13 cellular contexts compared by ENCODE assay signal in genomic region chr11:16239130-16240105, GRCh38.
DNase-seq lines count a peak whose midpoint lies in the region; ATAC-seq and TF ChIP-seq lines count a peak whose summit lies in the region.
"Had no signal": no experiment of that assay in that cellular context is flagged by ENCODE, and none has a peak within 500 bp of the region (broad histone marks: within the 10 kb centered on the region; RNA-seq: fewer than 3 reads in every experiment).

No MANE protein-coding gene starts in this region.

- H3K9me3 ChIP-seq in right cardiac atrium (ENCODE audit: control insufficient read depth, low read length) = no peaks in the 10 kb centered on the region
- H3K9me3 ChIP-seq: uterus had no signal

- no peaks in the 10 kb centered on the region for H3K27me3 Mint-ChIP-seq in WTC11 (ENCODE audit: low read depth)

- no peaks in the 10 kb centered on the region for H3K36me3 Mint-ChIP-seq in WTC11

- peaks cover 5% of the 10 kb centered on the region; the same call in 1 of the 2 replicates for H3K9me3 Mint-ChIP-seq in WTC11

- H3K4me3 Mint-ChIP-seq in WTC11 = no peak overlapping the region

- peaks cover 6% of the 10 kb centered on the region; the same call in 1 of the 2 replicates for H3K4me1 Mint-ChIP-seq in WTC11

- H3K27ac Mint-ChIP-seq in WTC11 = peak overlapping the region; percentile 71

- no peak for TF ChIP-seq CTCF in WTC11 (IDR thresholded peaks at IDR 0.05)

- POLR2A ChIA-PET in WTC11 (lab: Charles Lee) = no interaction called here

- H3K27me3 ChIP-seq in right cardiac atrium (ENCODE audit: control insufficient read depth, insufficient read depth) = no peaks in the 10 kb centered on the region
- H3K27me3 ChIP-seq: uterus had no signal

- WGBS in right cardiac atrium = 34% methylated on average over 7 of the region's 7 CpGs

- ATAC-seq in WTC11 (no peak), right cardiac atrium (peak; percentile 51 to 80), sciatic nerve (peak; percentile 46), GM21390 (IDR thresholded peaks at IDR 0.05; ENCODE audit: unreplicated experiment) (no peak)

- peak overlapping the region; percentile 85 for H3K27ac ChIP-seq in right cardiac atrium (ENCODE audit: low read length)
- H3K27ac ChIP-seq: C4-2B had no signal

- H3K4me1 ChIP-seq in right cardiac atrium (ENCODE audit: control insufficient read depth, insufficient read depth, low read length) = peaks cover 4% of the 10 kb centered on the region
- H3K4me1 ChIP-seq: uterus had no signal

- CTCF ChIA-PET in WTC11 (lab: Charles Lee) = no interaction called here

- intact Hi-C loops in right cardiac atrium (cut with DNase I) (no loop called here), sciatic nerve (cut with DNase I) (no loop called here)

- DNase-seq in NCI-H1105 (lab: John Stamatoyannopoulos, UW) = peak; percentile 40
- DNase-seq in WTC11 (ENCODE audit: low spot score) = no peak
- DNase-seq in right cardiac atrium = no peak
- DNase-seq in sciatic nerve (ENCODE audit: low spot score) = no peak
- no peak for DNase-seq in cerebellum (ENCODE audit: low spot score)
- no peak for DNase-seq in kidney glomerular epithelial cell (lab: John Stamatoyannopoulos, UW)
- DNase-seq: amygdala; NCI-H526 treated with DMSO at 0.1 percent for 48 hours; RPMI8226; stimulated activated CD4-positive, alpha-beta T cell treated with anti-CD3 and anti-CD28 coated beads, Interleukin-2, amount 100 ng/mL, for 48 hours; uterus had no signal

- peak overlapping the region; percentile 35 for H3K4me3 ChIP-seq in right cardiac atrium (ENCODE audit: low read length)
- H3K4me3 ChIP-seq: uterus had no signal

TF ChIP-seq in WTC11, 78 proteins besides CTCF, POLR2A, EP300 and RAD21:
- TF ChIP-seq ATF3 (CRISPR knock-in tag; conservative IDR thresholded peaks at IDR 0.05) = no peak
- no peak for TF ChIP-seq MLX (CRISPR knock-in tag; IDR thresholded peaks at IDR 0.05)
- TF ChIP-seq ELF4 (CRISPR knock-in tag; IDR thresholded peaks at IDR 0.05; ENCODE audit: low read depth) = no peak
- no peak for TF ChIP-seq PRRX2 (CRISPR knock-in tag; IDR thresholded peaks at IDR 0.05)
- TF ChIP-seq, protein P1, sequence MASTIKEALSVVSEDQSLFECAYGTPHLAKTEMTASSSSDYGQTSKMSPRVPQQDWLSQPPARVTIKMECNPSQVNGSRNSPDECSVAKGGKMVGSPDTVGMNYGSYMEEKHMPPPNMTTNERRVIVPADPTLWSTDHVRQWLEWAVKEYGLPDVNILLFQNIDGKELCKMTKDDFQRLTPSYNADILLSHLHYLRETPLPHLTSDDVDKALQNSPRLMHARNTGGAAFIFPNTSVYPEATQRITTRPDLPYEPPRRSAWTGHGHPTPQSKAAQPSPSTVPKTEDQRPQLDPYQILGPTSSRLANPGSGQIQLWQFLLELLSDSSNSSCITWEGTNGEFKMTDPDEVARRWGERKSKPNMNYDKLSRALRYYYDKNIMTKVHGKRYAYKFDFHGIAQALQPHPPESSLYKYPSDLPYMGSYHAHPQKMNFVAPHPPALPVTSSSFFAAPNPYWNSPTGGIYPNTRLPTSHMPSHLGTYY (CRISPR knock-in tag; IDR thresholded peaks at IDR 0.05) = no peak
- no peak for TF ChIP-seq RORB (CRISPR knock-in tag; IDR thresholded peaks at IDR 0.05)
- no peak for TF ChIP-seq TP53 (CRISPR knock-in tag; IDR thresholded peaks at IDR 0.05)
- TF ChIP-seq ATF6 (CRISPR knock-in tag; IDR thresholded peaks at IDR 0.05) = no peak
- no peak for TF ChIP-seq ZNF219 (CRISPR knock-in tag; IDR thresholded peaks at IDR 0.05; ENCODE audit: borderline replicate concordance)
- TF ChIP-seq, protein P2, sequence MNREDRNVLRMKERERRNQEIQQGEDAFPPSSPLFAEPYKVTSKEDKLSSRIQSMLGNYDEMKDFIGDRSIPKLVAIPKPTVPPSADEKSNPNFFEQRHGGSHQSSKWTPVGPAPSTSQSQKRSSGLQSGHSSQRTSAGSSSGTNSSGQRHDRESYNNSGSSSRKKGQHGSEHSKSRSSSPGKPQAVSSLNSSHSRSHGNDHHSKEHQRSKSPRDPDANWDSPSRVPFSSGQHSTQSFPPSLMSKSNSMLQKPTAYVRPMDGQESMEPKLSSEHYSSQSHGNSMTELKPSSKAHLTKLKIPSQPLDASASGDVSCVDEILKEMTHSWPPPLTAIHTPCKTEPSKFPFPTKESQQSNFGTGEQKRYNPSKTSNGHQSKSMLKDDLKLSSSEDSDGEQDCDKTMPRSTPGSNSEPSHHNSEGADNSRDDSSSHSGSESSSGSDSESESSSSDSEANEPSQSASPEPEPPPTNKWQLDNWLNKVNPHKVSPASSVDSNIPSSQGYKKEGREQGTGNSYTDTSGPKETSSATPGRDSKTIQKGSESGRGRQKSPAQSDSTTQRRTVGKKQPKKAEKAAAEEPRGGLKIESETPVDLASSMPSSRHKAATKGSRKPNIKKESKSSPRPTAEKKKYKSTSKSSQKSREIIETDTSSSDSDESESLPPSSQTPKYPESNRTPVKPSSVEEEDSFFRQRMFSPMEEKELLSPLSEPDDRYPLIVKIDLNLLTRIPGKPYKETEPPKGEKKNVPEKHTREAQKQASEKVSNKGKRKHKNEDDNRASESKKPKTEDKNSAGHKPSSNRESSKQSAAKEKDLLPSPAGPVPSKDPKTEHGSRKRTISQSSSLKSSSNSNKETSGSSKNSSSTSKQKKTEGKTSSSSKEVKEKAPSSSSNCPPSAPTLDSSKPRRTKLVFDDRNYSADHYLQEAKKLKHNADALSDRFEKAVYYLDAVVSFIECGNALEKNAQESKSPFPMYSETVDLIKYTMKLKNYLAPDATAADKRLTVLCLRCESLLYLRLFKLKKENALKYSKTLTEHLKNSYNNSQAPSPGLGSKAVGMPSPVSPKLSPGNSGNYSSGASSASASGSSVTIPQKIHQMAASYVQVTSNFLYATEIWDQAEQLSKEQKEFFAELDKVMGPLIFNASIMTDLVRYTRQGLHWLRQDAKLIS (CRISPR knock-in tag; IDR thresholded peaks at IDR 0.05; ENCODE audit: borderline replicate concordance) = no peak
- TF ChIP-seq SOX15 (CRISPR knock-in tag; IDR thresholded peaks at IDR 0.05) = no peak

Comparison
In these comparisons a context has a peak if more than half of its experiments do, and no peak if none do; other contexts are left out.
1. ATAC-seq: peak in right cardiac atrium (2 of 2) and sciatic nerve (single experiment); none in WTC11 (single experiment) and GM21390 (single experiment).